16 cellular contexts compared by ENCODE assay signal in the genomic region with DNA sequence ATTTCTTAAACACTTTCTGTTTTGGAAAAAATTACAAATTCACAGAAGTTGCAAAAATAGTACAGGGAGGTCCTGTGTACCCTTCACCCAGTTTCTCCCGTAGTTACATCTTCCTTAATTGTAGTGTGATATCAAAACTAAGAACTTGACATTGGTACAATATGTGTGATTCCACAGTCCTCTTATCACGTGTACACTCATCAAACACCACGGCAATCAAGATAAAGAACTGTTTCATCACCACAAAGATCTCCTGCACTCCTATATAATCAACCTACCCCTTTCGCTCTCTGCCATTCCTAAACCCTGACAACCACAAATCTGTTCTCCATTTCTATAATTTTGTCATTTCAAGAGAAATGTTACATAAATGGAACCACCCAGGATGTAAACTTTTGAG. TPM values are rescaled to one million over a fixed set of nuclear protein-coding genes. Genes with fewer than 3 reads are reported as not detected.
DNase-seq lines count a peak whose midpoint lies in the region; ATAC-seq lines count a peak whose summit lies in the region.
"Had no signal": no experiment of that assay in that cellular context is flagged by ENCODE, and none has a peak within 500 bp of the region (broad histone marks: within the 10 kb centered on the region; RNA-seq: fewer than 3 reads in every experiment).

No MANE protein-coding gene starts in this region.

- H3K27ac Mint-ChIP-seq in activated T-cell treated with anti-CD3 and anti-CD28 coated beads, Interleukin-2, amount 50 U/mL, for 72 hours: no peak overlapping the region
- H3K27ac Mint-ChIP-seq: CD14-positive monocyte, GM23338 had no signal

- peaks cover 12% of the 10 kb centered on the region for H3K4me1 Mint-ChIP-seq in activated T-cell treated with anti-CD3 and anti-CD28 coated beads, Interleukin-2, amount 50 U/mL, for 72 hours (ENCODE audit: low read depth)
- H3K4me1 Mint-ChIP-seq: CD14-positive monocyte, GM23338 had no signal

- no peaks in the 10 kb centered on the region for H3K9me3 Mint-ChIP-seq in activated T-cell treated with anti-CD3 and anti-CD28 coated beads, Interleukin-2, amount 50 U/mL, for 72 hours

- no peaks in the 10 kb centered on the region for H3K9me2 ChIP-seq in Karpas-422 (replicated peaks; ENCODE audit: insufficient read depth, low read length)

- H3K27me3 ChIP-seq in Karpas-422 (ENCODE audit: low read length): no peaks in the 10 kb centered on the region
- H3K27me3 ChIP-seq: BLaER1 had no signal

- no peak for DNase-seq in activated T-cell treated with anti-CD3 and anti-CD28 coated beads, Interleukin-2, amount 50 U/mL, for 72 hours
- no peak for DNase-seq in activated T-cell treated with anti-CD3 and anti-CD28 coated beads for 4 hours
- DNase-seq in Karpas-422: peak; percentile 66
- peak; percentile 12 for DNase-seq in stimulated activated CD8-positive, alpha-beta memory T cell treated with anti-CD3 and anti-CD28 coated beads, Interleukin-4, amount 100 ng/mL, for 48 hours
- DNase-seq: 8988T; CD4-positive, alpha-beta memory T cell; DMS153; DMS79; GDM1; HCEC 1CT had no signal

- no peaks in the 10 kb centered on the region for H4K20me1 ChIP-seq in Karpas-422 (ENCODE audit: insufficient read depth, low read depth, low read length)
- H4K20me1 ChIP-seq: BLaER1 had no signal

- no peak overlapping the region for H3K4me3 Mint-ChIP-seq in activated T-cell treated with anti-CD3 and anti-CD28 coated beads, Interleukin-2, amount 50 U/mL, for 72 hours
- H3K4me3 Mint-ChIP-seq: CD14-positive monocyte; CD4-positive, alpha-beta memory T cell; GM23338 had no signal

- H3K27ac ChIP-seq in Karpas-422 (ENCODE audit: low read length): peak overlapping the region; percentile 96
- H3K27ac ChIP-seq in angular gyrus (ENCODE audit: low read depth, low read length): peak overlapping the region; percentile 62
- H3K27ac ChIP-seq: BLaER1 had no signal

- ATAC-seq in activated T-cell treated with anti-CD3 and anti-CD28 coated beads, Interleukin-2, amount 50 U/mL, for 72 hours (replicated peaks in 1 of 2): peak; percentile 69 to 83
- no peak for ATAC-seq in HG03175 (IDR thresholded peaks at IDR 0.05; ENCODE audit: unreplicated experiment)
- no peak for ATAC-seq in GM19455 (IDR thresholded peaks at IDR 0.05; ENCODE audit: unreplicated experiment)
- ATAC-seq: GM23338 had no signal

- H3K36me3 ChIP-seq in Karpas-422 (ENCODE audit: insufficient read depth, low read length): peaks cover 25% of the 10 kb centered on the region

- H3K79me2 ChIP-seq in Karpas-422 (ENCODE audit: low read length): no peaks in the 10 kb centered on the region

- no peaks in the 10 kb centered on the region for H3K9me3 ChIP-seq in Karpas-422 (ENCODE audit: low read length)

- H3K4me3 ChIP-seq in Karpas-422 (ENCODE audit: low read length): no peak overlapping the region
- H3K4me3 ChIP-seq: BLaER1, GM23338 had no signal

- H3K36me3 Mint-ChIP-seq in activated T-cell treated with anti-CD3 and anti-CD28 coated beads, Interleukin-2, amount 50 U/mL, for 72 hours (ENCODE audit: insufficient read depth in 2 of 2): no peaks in the 10 kb centered on the region

- H2AFZ ChIP-seq in Karpas-422 (ENCODE audit: low read length): no peak overlapping the region
- H2AFZ ChIP-seq: GM23338 had no signal

- H3K27me3 Mint-ChIP-seq in activated T-cell treated with anti-CD3 and anti-CD28 coated beads, Interleukin-2, amount 50 U/mL, for 72 hours (ENCODE audit: low read depth): peaks cover 7% of the 10 kb centered on the region
- H3K27me3 Mint-ChIP-seq: CD4-positive, alpha-beta memory T cell had no signal

- H3K4me1 ChIP-seq in Karpas-422 (ENCODE audit: low read length): peaks cover 72% of the 10 kb centered on the region
- H3K4me1 ChIP-seq: BLaER1 had no signal

- H3K9ac ChIP-seq in Karpas-422 (ENCODE audit: low read length): peak overlapping the region; percentile 51
- H3K9ac ChIP-seq: BLaER1 had no signal

- H3K4me2 ChIP-seq in Karpas-422 (ENCODE audit: low read depth, low read length, poor library complexity, severe bottlenecking): peak overlapping the region; percentile 43
- H3K4me2 ChIP-seq: BLaER1, GM23338 had no signal

RNA-seq across cellular contexts. Expression of gene POMGNT2, which starts 31.4 kb away (rescaled TPM):
- total RNA-seq in activated T-cell treated with anti-CD3 and anti-CD28 coated beads, Interleukin-2, amount 50 U/mL, for 72 hours: 1 to 10 TPM; 5.0 to 6.6 TPM
- 59.3 and 70.7 TPM in 2 replicates for total RNA-seq in Karpas-422 (2014; rRNA removed; shearing (Covaris generic); ENCODE audit: low replicate concordance)

Comparison
In these comparisons a context has a peak if more than half of its experiments do, and no peak if none do; other contexts are left out.
1. ATAC-seq: peak in activated T-cell treated with anti-CD3 and anti-CD28 coated beads, Interleukin-2, amount 50 U/mL, for 72 hours (2 of 2); none in HG03175 (single experiment) and GM19455 (single experiment).
2. DNase-seq: peak in Karpas-422 (single experiment) and stimulated activated CD8-positive, alpha-beta memory T cell treated with anti-CD3 and anti-CD28 coated beads, Interleukin-4, amount 100 ng/mL, for 48 hours (single experiment); none in activated T-cell treated with anti-CD3 and anti-CD28 coated beads, Interleukin-2, amount 50 U/mL, for 72 hours (0 of 2) and activated T-cell treated with anti-CD3 and anti-CD28 coated beads for 4 hours (single experiment).